In genomic region chr21:37564341-37564923, GRCh38 we compare ENCODE assay signal across 8 cellular contexts.
DNase-seq lines count a peak whose midpoint lies in the region; ATAC-seq and TF ChIP-seq lines count a peak whose summit lies in the region.

No MANE protein-coding gene starts in this region.

- peak; percentile 56 to 94 (median 84) for DNase-seq in CD8-positive, alpha-beta T cell
- DNase-seq in HUDEP-2 (lab: John Stamatoyannopoulos, UW; ENCODE audit: unreplicated experiment in 76 of 76) (peak in 72 of 76 experiments; percentile 29 to 90 (median 76)), OCI-LY7 (ENCODE audit: low spot score) (no peak), activated T-helper 1 cell treated with Interleukin-2 at 50 U/mL for 16 hours (ENCODE audit: low read depth) (peak; percentile 66), fibroblast of lung (ENCODE audit: low read depth in 2 of 2) (peak; percentile 96 to 100)
- peak in 7 of 9 donors; percentile 73 to 93 (median 81) for DNase-seq in naive thymus-derived CD4-positive, alpha-beta T cell
- peak; percentile 91 for DNase-seq in stimulated activated naive CD4-positive, alpha-beta T cell treated with Interleukin-2 at 50 U/mL for 16 hours (lab: John Stamatoyannopoulos, UW)

- no peaks in the 10 kb centered on the region for H3K36me3 ChIP-seq in CD8-positive, alpha-beta T cell (ENCODE audit: insufficient read depth, low read length)
- H3K36me3 ChIP-seq in OCI-LY7 (ENCODE audit: insufficient read depth, low read length) (no peaks in the 10 kb centered on the region), fibroblast of lung (ENCODE audit: control insufficient read depth, insufficient read depth, low read length) (no peaks in the 10 kb centered on the region)
- H3K36me3 ChIP-seq in naive thymus-derived CD4-positive, alpha-beta T cell (ENCODE audit: control insufficient read depth in 2 of 3, insufficient read depth in 3 of 3, low read length in 3 of 3), result no peaks in the 10 kb centered on the region

- H3K9me3 ChIP-seq in CD8-positive, alpha-beta T cell (ENCODE audit: low read length), result no peaks in the 10 kb centered on the region
- H3K9me3 ChIP-seq in OCI-LY7 (ENCODE audit: low read length) (no peaks in the 10 kb centered on the region), fibroblast of lung (ENCODE audit: control insufficient read depth, insufficient read depth, low read depth, low read length) (no peaks in the 10 kb centered on the region)
- H3K9me3 ChIP-seq in naive thymus-derived CD4-positive, alpha-beta T cell (ENCODE audit: control insufficient read depth in 2 of 3, low read length in 3 of 3), result no peaks in the 10 kb centered on the region

- peaks cover 17% of the 10 kb centered on the region for H3K4me1 Mint-ChIP-seq in CD8-positive, alpha-beta T cell (ENCODE audit: low read depth)
- peaks cover 0 to 32% (median 17%) of the 10 kb centered on the region in 7 donors for H3K4me1 Mint-ChIP-seq in naive thymus-derived CD4-positive, alpha-beta T cell

- intact Hi-C loops in CD8-positive, alpha-beta T cell (cut with DNase I, micrococcal nuclease), result loop anchor here (1.0 to 10.0 kb wide), 12 partner anchors 67 to 1618 kb away; partner anchors contain the start of genes DOP1B (in 1 of the 2), DYRK1A (in 1 of the 2), HLCS (in 1 of the 2) and PIGP (in 1 of the 2)
- intact Hi-C loops in OCI-LY7 (cut with micrococcal nuclease; ENCODE audit: unreplicated experiment), result no loop called here
- intact Hi-C loops in naive thymus-derived CD4-positive, alpha-beta T cell (cut with micrococcal nuclease), result loop anchor here (1.0 to 10.0 kb wide), 22 partner anchors 45 to 1883 kb away; partner anchors contain the start of genes BRWD1 (in 2 of the 2), DYRK1A (in 2 of the 2), VPS26C (in 2 of the 2) and DOP1B (in 1 of the 2)

- H4K20me1 ChIP-seq in OCI-LY7 (ENCODE audit: insufficient read depth, low read length) (no peaks in the 10 kb centered on the region), fibroblast of lung (ENCODE audit: control insufficient read depth, extremely low read depth, insufficient read depth, low read length) (no peaks in the 10 kb centered on the region)

- peak overlapping the region; percentile 85; the same call in 1 of the 2 replicates for H2AFZ ChIP-seq in OCI-LY7 (ENCODE audit: low read length)
- peak overlapping the region; percentile 90 for H2AFZ ChIP-seq in fibroblast of lung (ENCODE audit: low read length)

- no peak for TF ChIP-seq CTCF in CD8-positive, alpha-beta T cell (IDR thresholded peaks at IDR 0.05)
- TF ChIP-seq CTCF in OCI-LY7 (conservative IDR thresholded peaks at IDR 0.05; ENCODE audit: low read length), result no peak
- no peak for TF ChIP-seq CTCF in fibroblast of lung (conservative IDR thresholded peaks at IDR 0.05 in 1 of 2, IDR thresholded peaks at IDR 0.05 in 1 of 2; ENCODE audit: low read depth in 1 of 2, low read length in 2 of 2)

- H3K36me3 Mint-ChIP-seq in CD8-positive, alpha-beta T cell, result peaks cover 4% of the 10 kb centered on the region
- H3K36me3 Mint-ChIP-seq in naive thymus-derived CD4-positive, alpha-beta T cell, result no peaks in the 10 kb centered on the region

- H3K9ac ChIP-seq in fibroblast of lung (ENCODE audit: insufficient read depth, low read length), result peak overlapping the region; percentile 93

- H3K27ac Mint-ChIP-seq in CD8-positive, alpha-beta T cell, result peak overlapping the region; percentile 100
- peak overlapping the region; percentile 97 to 100 (median 99) for H3K27ac Mint-ChIP-seq in naive thymus-derived CD4-positive, alpha-beta T cell

- no peaks in the 10 kb centered on the region for H3K79me2 ChIP-seq in OCI-LY7 (ENCODE audit: insufficient read depth, low read depth, low read length)
- H3K79me2 ChIP-seq in fibroblast of lung (ENCODE audit: control insufficient read depth, insufficient read depth, low read length), result no peaks in the 10 kb centered on the region

- H3K27me3 Mint-ChIP-seq in CD8-positive, alpha-beta T cell (ENCODE audit: low read depth), result no peaks in the 10 kb centered on the region
- peaks cover 0 to 8% (median 0%) of the 10 kb centered on the region in 5 donors for H3K27me3 Mint-ChIP-seq in naive thymus-derived CD4-positive, alpha-beta T cell

- H3K4me1 ChIP-seq in CD8-positive, alpha-beta T cell (ENCODE audit: insufficient read depth, low read length), result peaks cover 15% of the 10 kb centered on the region
- H3K4me1 ChIP-seq in OCI-LY7 (ENCODE audit: insufficient read depth, low read length, poor library complexity, severe bottlenecking), result peaks cover 10% of the 10 kb centered on the region
- peaks cover 8% of the 10 kb centered on the region for H3K4me1 ChIP-seq in fibroblast of lung (ENCODE audit: control insufficient read depth, extremely low read depth, insufficient read depth, low read length)
- peaks cover 11 to 17% of the 10 kb centered on the region in 2 donors for H3K4me1 ChIP-seq in naive thymus-derived CD4-positive, alpha-beta T cell (ENCODE audit: control insufficient read depth in 2 of 2, insufficient read depth in 2 of 2, low read length in 2 of 2)

- H3K27ac ChIP-seq in CD8-positive, alpha-beta T cell (ENCODE audit: low read depth, low read length), result peak overlapping the region; percentile 99
- H3K27ac ChIP-seq in OCI-LY7 (ENCODE audit: low read depth, low read length, poor library complexity, severe bottlenecking) (no peak overlapping the region), fibroblast of lung (ENCODE audit: insufficient read depth, low read length) (peak overlapping the region; percentile 98)
- peak overlapping the region; percentile 82 for H3K27ac ChIP-seq in naive thymus-derived CD4-positive, alpha-beta T cell (ENCODE audit: low read depth, low read length)

- peak; percentile 77 for ATAC-seq in CD8-positive, alpha-beta T cell
- peak; percentile 47 for ATAC-seq in GM21381 (IDR thresholded peaks at IDR 0.05; ENCODE audit: unreplicated experiment)
- peak; percentile 81 for ATAC-seq in naive thymus-derived CD4-positive, alpha-beta T cell

- no peaks in the 10 kb centered on the region for H3K27me3 ChIP-seq in CD8-positive, alpha-beta T cell (ENCODE audit: insufficient read depth, low read length)
- peaks cover 2% of the 10 kb centered on the region for H3K27me3 ChIP-seq in fibroblast of lung (ENCODE audit: control insufficient read depth, insufficient read depth, low read length)
- H3K27me3 ChIP-seq in naive thymus-derived CD4-positive, alpha-beta T cell (ENCODE audit: control insufficient read depth in 2 of 2, insufficient read depth in 2 of 2, low read length in 2 of 2), result no peaks in the 10 kb centered on the region

- H3K4me2 ChIP-seq in OCI-LY7 (ENCODE audit: low read length), result peak overlapping the region; percentile 62
- peak overlapping the region; percentile 99 for H3K4me2 ChIP-seq in fibroblast of lung (ENCODE audit: extremely low read depth, insufficient read depth, low read length)

- H3K9me3 Mint-ChIP-seq in CD8-positive, alpha-beta T cell, result no peaks in the 10 kb centered on the region
- peaks cover 0 to 2% (median 0%) of the 10 kb centered on the region in 11 donors for H3K9me3 Mint-ChIP-seq in naive thymus-derived CD4-positive, alpha-beta T cell

- peak overlapping the region; percentile 96 for H3K4me3 ChIP-seq in CD8-positive, alpha-beta T cell (ENCODE audit: low read depth, low read length)
- peak overlapping the region; percentile 68 for H3K4me3 ChIP-seq in OCI-LY7 (ENCODE audit: low read depth, low read length, poor library complexity, severe bottlenecking)
- peak overlapping the region; percentile 61 to 77 (median 68) for H3K4me3 ChIP-seq in fibroblast of lung (replicated peaks in 1 of 4; ENCODE audit: control extremely low read depth in 1 of 4, insufficient read depth in 1 of 4, low read depth in 3 of 4, low read length in 4 of 4)
- peak overlapping the region; percentile 99 for H3K4me3 ChIP-seq in naive thymus-derived CD4-positive, alpha-beta T cell (ENCODE audit: low read length)

- H3K9me2 ChIP-seq in OCI-LY7 (ENCODE audit: insufficient read depth, low read length), result no peaks in the 10 kb centered on the region

- H3K4me3 Mint-ChIP-seq in CD8-positive, alpha-beta T cell, result peak overlapping the region; percentile 99
- H3K4me3 Mint-ChIP-seq in naive thymus-derived CD4-positive, alpha-beta T cell, result peak overlapping the region; percentile 93 to 100 (median 97)

- BruUV-seq in OCI-LY7 (replicated peaks; lab: Mats Ljungman, UMichigan), result no TSS peak

- CTCF ChIA-PET in CD8-positive, alpha-beta T cell (lab: Charles Lee), result interaction anchor here (0.7 to 1.9 kb wide), 10 partner anchors 9 to 575 kb away, joined by 3 to 5 read pairs (median 3); no protein-coding TSS in a partner anchor
- CTCF ChIA-PET in OCI-LY7 (lab: Charles Lee; ENCODE audit: unreplicated experiment), result no interaction called here
- CTCF ChIA-PET in naive thymus-derived CD4-positive, alpha-beta T cell (lab: Charles Lee), result interaction anchor here (0.8 to 1.8 kb wide), 9 partner anchors 9 to 682 kb away, joined by 3 to 5 read pairs (median 4); no protein-coding TSS in a partner anchor

- POLR2A ChIA-PET in CD8-positive, alpha-beta T cell (lab: Charles Lee), result interaction anchor here (0.7 to 2.1 kb wide), 15 partner anchors 9 to 598 kb away, joined by 3 to 22 read pairs (median 3); partner anchors contain the start of genes DYRK1A, HLCS and VPS26C
- POLR2A ChIA-PET in OCI-LY7 (lab: Charles Lee), result interaction anchor here (0.7 to 1.1 kb wide), 2 partner anchors 20 to 21 kb away, joined by 3 to 4 read pairs; no protein-coding TSS in a partner anchor
- POLR2A ChIA-PET in naive thymus-derived CD4-positive, alpha-beta T cell (lab: Charles Lee), result interaction anchor here (0.6 to 2.1 kb wide), 14 partner anchors 9 to 1784 kb away, joined by 3 to 17 read pairs (median 4); partner anchors contain the start of genes DYRK1A, HMGN1, PIGP and PSMG1
